In genomic region chr4:151012376-151012775, GRCh38 we compare ENCODE assay signal across 1 cellular context.
TF ChIP-seq lines count a peak whose summit lies in the region.

No MANE protein-coding gene starts in this region.

TF ChIP-seq in HCT116, 20 proteins besides CTCF, POLR2A, EP300 and RAD21 (continued from another document):
- no peak for TF ChIP-seq ZBTB33 (IDR thresholded peaks at IDR 0.05; ENCODE audit: extremely low read depth, insufficient replicate concordance, low read length)
- no peak for TF ChIP-seq ZNF274 (IDR thresholded peaks at IDR 0.05; ENCODE audit: low read depth, low read length)
- TF ChIP-seq, protein P1, sequence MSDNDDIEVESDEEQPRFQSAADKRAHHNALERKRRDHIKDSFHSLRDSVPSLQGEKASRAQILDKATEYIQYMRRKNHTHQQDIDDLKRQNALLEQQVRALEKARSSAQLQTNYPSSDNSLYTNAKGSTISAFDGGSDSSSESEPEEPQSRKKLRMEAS (IDR thresholded peaks at IDR 0.05) = no peak
- TF ChIP-seq CEBPB (IDR thresholded peaks at IDR 0.05; ENCODE audit: low read depth) = no peak
- TF ChIP-seq CBX3 (IDR thresholded peaks at IDR 0.05; ENCODE audit: low read depth) = no peak
- no peak for TF ChIP-seq ZFX (IDR thresholded peaks at IDR 0.05)
- no peak for TF ChIP-seq SP1 (IDR thresholded peaks at IDR 0.05; ENCODE audit: low read depth)
- no peak for TF ChIP-seq POLR2AphosphoS5 (IDR thresholded peaks at IDR 0.05; ENCODE audit: low read depth, low read length)
- no peak for TF ChIP-seq EZH2 (IDR thresholded peaks at IDR 0.05)
- TF ChIP-seq ELF1 (IDR thresholded peaks at IDR 0.05; ENCODE audit: borderline replicate concordance, low read depth) = no peak
- TF ChIP-seq SRF (IDR thresholded peaks at IDR 0.05; ENCODE audit: low read depth) = no peak
- no peak for TF ChIP-seq YY1 (IDR thresholded peaks at IDR 0.05; ENCODE audit: extremely low read depth, insufficient replicate concordance, low read depth, low read length)
- TF ChIP-seq, protein P2, sequence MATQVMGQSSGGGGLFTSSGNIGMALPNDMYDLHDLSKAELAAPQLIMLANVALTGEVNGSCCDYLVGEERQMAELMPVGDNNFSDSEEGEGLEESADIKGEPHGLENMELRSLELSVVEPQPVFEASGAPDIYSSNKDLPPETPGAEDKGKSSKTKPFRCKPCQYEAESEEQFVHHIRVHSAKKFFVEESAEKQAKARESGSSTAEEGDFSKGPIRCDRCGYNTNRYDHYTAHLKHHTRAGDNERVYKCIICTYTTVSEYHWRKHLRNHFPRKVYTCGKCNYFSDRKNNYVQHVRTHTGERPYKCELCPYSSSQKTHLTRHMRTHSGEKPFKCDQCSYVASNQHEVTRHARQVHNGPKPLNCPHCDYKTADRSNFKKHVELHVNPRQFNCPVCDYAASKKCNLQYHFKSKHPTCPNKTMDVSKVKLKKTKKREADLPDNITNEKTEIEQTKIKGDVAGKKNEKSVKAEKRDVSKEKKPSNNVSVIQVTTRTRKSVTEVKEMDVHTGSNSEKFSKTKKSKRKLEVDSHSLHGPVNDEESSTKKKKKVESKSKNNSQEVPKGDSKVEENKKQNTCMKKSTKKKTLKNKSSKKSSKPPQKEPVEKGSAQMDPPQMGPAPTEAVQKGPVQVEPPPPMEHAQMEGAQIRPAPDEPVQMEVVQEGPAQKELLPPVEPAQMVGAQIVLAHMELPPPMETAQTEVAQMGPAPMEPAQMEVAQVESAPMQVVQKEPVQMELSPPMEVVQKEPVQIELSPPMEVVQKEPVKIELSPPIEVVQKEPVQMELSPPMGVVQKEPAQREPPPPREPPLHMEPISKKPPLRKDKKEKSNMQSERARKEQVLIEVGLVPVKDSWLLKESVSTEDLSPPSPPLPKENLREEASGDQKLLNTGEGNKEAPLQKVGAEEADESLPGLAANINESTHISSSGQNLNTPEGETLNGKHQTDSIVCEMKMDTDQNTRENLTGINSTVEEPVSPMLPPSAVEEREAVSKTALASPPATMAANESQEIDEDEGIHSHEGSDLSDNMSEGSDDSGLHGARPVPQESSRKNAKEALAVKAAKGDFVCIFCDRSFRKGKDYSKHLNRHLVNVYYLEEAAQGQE (IDR thresholded peaks at IDR 0.05; ENCODE audit: low read depth) = no peak
- no peak for TF ChIP-seq ATF3 (IDR thresholded peaks at IDR 0.05)
- TF ChIP-seq EZH2phosphoT487 (IDR thresholded peaks at IDR 0.05; ENCODE audit: borderline replicate concordance) = no peak
